In genomic region chr2:39728941-39729351, GRCh38 we compare ENCODE assay signal across 9 cellular contexts. TPM values are rescaled to one million over a fixed set of nuclear protein-coding genes. Genes with fewer than 3 reads are reported as not detected.
A peak's percentile ranks its signal among the peaks of the same experiment; 100 is the strongest.
DNase-seq lines count a peak whose midpoint lies in the region; ATAC-seq and TF ChIP-seq lines count a peak whose summit lies in the region.
"Had no signal": no experiment of that assay in that cellular context is flagged by ENCODE, and none has a peak within 500 bp of the region (broad histone marks: within the 10 kb centered on the region; RNA-seq: fewer than 3 reads in every experiment).

No MANE protein-coding gene starts in this region.

- intact Hi-C loops in activated T-helper 2 cell treated with anti-CD3 and anti-CD28 coated beads, Interferon-gamma antibody, Interleukin-2, Interleukin-4, amounts not matched to agents 10 μg/mL and 5 μg/mL and 100 μg/mL, durations not matched to agents 14 hours and 24 hours and 36 hours (cut with micrococcal nuclease), result loop anchor here (2.0 kb wide), 1 partner anchor 352 kb away; no protein-coding TSS in a partner anchor

- H3K27ac Mint-ChIP-seq in endodermal cell (no peak overlapping the region), neural progenitor cell (no peak overlapping the region)
- no peak overlapping the region for H3K27ac Mint-ChIP-seq in activated T-helper 2 cell treated with anti-CD3 and anti-CD28 coated beads, Interferon-gamma antibody, Interleukin-2, Interleukin-4, amounts not matched to agents 10 μg/mL and 5 μg/mL and 100 μg/mL, durations not matched to agents 14 hours and 24 hours and 36 hours
- H3K27ac Mint-ChIP-seq: dendritic cell treated with granulocyte-macrophage colony-stimulating factor and Interleukin-4, amounts not matched to agents 40 ng/mL and 50 ng/mL, for 4 days had no signal

- peaks cover 4% of the 10 kb centered on the region for H4K20me1 ChIP-seq in neural progenitor cell (ENCODE audit: low read depth)

- no peak overlapping the region for H3K4me3 ChIP-seq in GM06990 (replicated peaks; ENCODE audit: low read depth, low read length)
- no peak overlapping the region for H3K4me3 ChIP-seq in RWPE2 (ENCODE audit: severe bottlenecking)
- H3K4me3 ChIP-seq in endodermal cell (ENCODE audit: low read length), result no peak overlapping the region
- no peak overlapping the region for H3K4me3 ChIP-seq in neural progenitor cell

- H3K36me3 Mint-ChIP-seq in endodermal cell (ENCODE audit: low read depth), result peaks cover 14% of the 10 kb centered on the region
- peaks cover 20% of the 10 kb centered on the region for H3K36me3 Mint-ChIP-seq in neural progenitor cell
- H3K36me3 Mint-ChIP-seq in activated T-helper 2 cell treated with anti-CD3 and anti-CD28 coated beads, Interferon-gamma antibody, Interleukin-2, Interleukin-4, amounts not matched to agents 10 μg/mL and 5 μg/mL and 100 μg/mL, durations not matched to agents 14 hours and 24 hours and 36 hours (ENCODE audit: low read depth), result peaks cover 7% of the 10 kb centered on the region

- peak; percentile 38 for DNase-seq in A172 (ENCODE audit: low spot score)
- DNase-seq in GM06990 (ENCODE audit: extremely low read depth, insufficient read length), result no peak
- DNase-seq in RWPE2 (ENCODE audit: low spot score), result no peak
- peak; percentile 73 for DNase-seq in endodermal cell
- DNase-seq in neural progenitor cell (ENCODE audit: low spot score), result peak; percentile 70
- DNase-seq in activated T-helper 2 cell treated with anti-CD3 and anti-CD28 coated beads, Interferon-gamma antibody, Interleukin-2, Interleukin-4, amounts not matched to agents 10 μg/mL and 5 μg/mL and 100 μg/mL, durations not matched to agents 14 hours and 24 hours and 36 hours (ENCODE audit: low spot score), result no peak
- DNase-seq in HuH-7.5 (ENCODE audit: low spot score), result no peak

- ATAC-seq in HG03103 (IDR thresholded peaks at IDR 0.05; ENCODE audit: low read depth, unreplicated experiment) (peak; percentile 38), RWPE2 (ENCODE audit: low read depth) (no peak)

- H3K27me3 ChIP-seq in GM06990 (replicated peaks; ENCODE audit: control insufficient read depth, insufficient read depth, low read length) (no peaks in the 10 kb centered on the region), RWPE2 (ENCODE audit: insufficient read depth, poor library complexity, severe bottlenecking) (no peaks in the 10 kb centered on the region), endodermal cell (ENCODE audit: control insufficient read depth, insufficient read depth, low read length, poor library complexity, severe bottlenecking) (no peaks in the 10 kb centered on the region), neural progenitor cell (no peaks in the 10 kb centered on the region)

- H3K4me1 Mint-ChIP-seq in endodermal cell (peaks cover 7% of the 10 kb centered on the region), neural progenitor cell (no peaks in the 10 kb centered on the region)
- H3K4me1 Mint-ChIP-seq in activated T-helper 2 cell treated with anti-CD3 and anti-CD28 coated beads, Interferon-gamma antibody, Interleukin-2, Interleukin-4, amounts not matched to agents 10 μg/mL and 5 μg/mL and 100 μg/mL, durations not matched to agents 14 hours and 24 hours and 36 hours (ENCODE audit: low read depth), result peaks cover 6% of the 10 kb centered on the region

- H3K9me3 Mint-ChIP-seq in endodermal cell, result peaks cover 2% of the 10 kb centered on the region
- peaks cover 2% of the 10 kb centered on the region for H3K9me3 Mint-ChIP-seq in neural progenitor cell
- H3K9me3 Mint-ChIP-seq in activated T-helper 2 cell treated with anti-CD3 and anti-CD28 coated beads, Interferon-gamma antibody, Interleukin-2, Interleukin-4, amounts not matched to agents 10 μg/mL and 5 μg/mL and 100 μg/mL, durations not matched to agents 14 hours and 24 hours and 36 hours, result no peaks in the 10 kb centered on the region
- H3K9me3 Mint-ChIP-seq: dendritic cell treated with granulocyte-macrophage colony-stimulating factor and Interleukin-4, amounts not matched to agents 40 ng/mL and 50 ng/mL, for 4 days had no signal

- peaks cover 1% of the 10 kb centered on the region for H3K36me3 ChIP-seq in GM06990 (ENCODE audit: control insufficient read depth, insufficient read depth, low read length)
- peaks cover 6% of the 10 kb centered on the region; the same call in 1 of the 2 replicates for H3K36me3 ChIP-seq in RWPE2 (ENCODE audit: low read depth)
- H3K36me3 ChIP-seq in endodermal cell (ENCODE audit: control insufficient read depth, insufficient read depth, low read length), result peaks cover 11% of the 10 kb centered on the region
- H3K36me3 ChIP-seq in neural progenitor cell, result no peaks in the 10 kb centered on the region

- H3K9me3 ChIP-seq in RWPE2 (ENCODE audit: severe bottlenecking) (no peaks in the 10 kb centered on the region), endodermal cell (ENCODE audit: control insufficient read depth, low read length) (no peaks in the 10 kb centered on the region), neural progenitor cell (ENCODE audit: low read depth) (no peaks in the 10 kb centered on the region)

- H3K4me1 ChIP-seq in RWPE2 (ENCODE audit: insufficient read depth, poor library complexity, severe bottlenecking) (no peaks in the 10 kb centered on the region), endodermal cell (ENCODE audit: control insufficient read depth, insufficient read depth, low read length) (no peaks in the 10 kb centered on the region), neural progenitor cell (no peaks in the 10 kb centered on the region)

- H3K4me3 Mint-ChIP-seq in endodermal cell (no peak overlapping the region), neural progenitor cell (no peak overlapping the region)
- no peak overlapping the region for H3K4me3 Mint-ChIP-seq in activated T-helper 2 cell treated with anti-CD3 and anti-CD28 coated beads, Interferon-gamma antibody, Interleukin-2, Interleukin-4, amounts not matched to agents 10 μg/mL and 5 μg/mL and 100 μg/mL, durations not matched to agents 14 hours and 24 hours and 36 hours (ENCODE audit: low read depth)
- H3K4me3 Mint-ChIP-seq: dendritic cell treated with granulocyte-macrophage colony-stimulating factor and Interleukin-4, amounts not matched to agents 40 ng/mL and 50 ng/mL, for 4 days had no signal

- H3F3A ChIP-seq in neural progenitor cell (ENCODE audit: low read depth), result no peaks in the 10 kb centered on the region

- TF ChIP-seq CTCF in GM06990 (IDR thresholded peaks at IDR 0.05; ENCODE audit: insufficient read depth, low read length, poor library complexity, severe bottlenecking) (peak; percentile 78), RWPE2 (IDR thresholded peaks at IDR 0.05; ENCODE audit: poor library complexity, severe bottlenecking) (peak; percentile 78), endodermal cell (conservative IDR thresholded peaks at IDR 0.05) (peak; percentile 95), neural progenitor cell (IDR thresholded peaks at IDR 0.05) (peak; percentile 89)

- no peak overlapping the region for H3K4me2 ChIP-seq in neural progenitor cell

- no peaks in the 10 kb centered on the region for H3K27me3 Mint-ChIP-seq in endodermal cell (ENCODE audit: insufficient read depth)
- no peaks in the 10 kb centered on the region for H3K27me3 Mint-ChIP-seq in neural progenitor cell (ENCODE audit: insufficient read depth, low read depth)
- no peaks in the 10 kb centered on the region for H3K27me3 Mint-ChIP-seq in activated T-helper 2 cell treated with anti-CD3 and anti-CD28 coated beads, Interferon-gamma antibody, Interleukin-2, Interleukin-4, amounts not matched to agents 10 μg/mL and 5 μg/mL and 100 μg/mL, durations not matched to agents 14 hours and 24 hours and 36 hours (ENCODE audit: low read depth)

- H2AFZ ChIP-seq in neural progenitor cell (replicated peaks), result no peak overlapping the region

- H3K79me2 ChIP-seq in neural progenitor cell (ENCODE audit: low read depth), result no peaks in the 10 kb centered on the region

- 56 to 71% methylated on average over 3 to 5 of the region's 5 CpGs for WGBS in endodermal cell (ENCODE audit: insufficient coverage in 1 of 2, insufficient read length in 1 of 2), 2 experiments

- H3K27ac ChIP-seq in RWPE2 (ENCODE audit: poor library complexity, severe bottlenecking) (no peak overlapping the region), endodermal cell (ENCODE audit: low read depth, low read length) (no peak overlapping the region), neural progenitor cell (no peak overlapping the region)

- no peak overlapping the region for H3K9ac ChIP-seq in endodermal cell (ENCODE audit: extremely low read depth, low read length, poor library complexity, severe bottlenecking)
- H3K9ac ChIP-seq in neural progenitor cell, result no peak overlapping the region

RNA-seq across cellular contexts. Expression of gene THUMPD2, which starts 50.1 kb away (rescaled TPM):
- 15.9 and 18.2 TPM in 2 replicates for total RNA-seq in A172 (2014; rRNA removed; shearing (Covaris generic))
- total RNA-seq in endodermal cell (10 to 100 TPM; 11.3 to 13.6 TPM), neural progenitor cell (ENCODE audit: low replicate concordance) (12.4 and 21.8 TPM in 2 replicates)
- 14.2 TPM for polyA plus RNA-seq in endodermal cell (2013, experiment 1 of 2)
- polyA plus RNA-seq in endodermal cell (2013, experiment 2 of 2), result 11.5 TPM
- 19.0 and 19.4 TPM in 2 replicates for total RNA-seq in activated T-helper 2 cell treated with anti-CD3 and anti-CD28 coated beads, Interferon-gamma antibody, Interleukin-2, Interleukin-4, amounts not matched to agents 10 μg/mL and 5 μg/mL and 100 μg/mL, durations not matched to agents 14 hours and 24 hours and 36 hours

Comparison
In these comparisons a context has a peak if more than half of its experiments do, and no peak if none do; other contexts are left out.
1. DNase-seq: peak in A172 (single experiment), endodermal cell (single experiment) and neural progenitor cell (single experiment); none in GM06990 (single experiment), RWPE2 (single experiment), activated T-helper 2 cell treated with anti-CD3 and anti-CD28 coated beads, Interferon-gamma antibody, Interleukin-2, Interleukin-4, amounts not matched to agents 10 μg/mL and 5 μg/mL and 100 μg/mL, durations not matched to agents 14 hours and 24 hours and 36 hours (single experiment) and HuH-7.5 (single experiment).
2. Peak in every context shown above with its lines, with median percentiles within 50 percentile points of each other: CTCF ChIP-seq.